8 cellular contexts compared by ENCODE assay signal in genomic region chr15:31327674-31328424, GRCh38. TPM values are rescaled to one million over a fixed set of nuclear protein-coding genes. Genes with fewer than 3 reads are reported as not detected.
DNase-seq lines count a peak whose midpoint lies in the region; ATAC-seq and TF ChIP-seq lines count a peak whose summit lies in the region.

No MANE protein-coding gene starts in this region.

- H3K4me3 ChIP-seq in SK-N-MC (peak overlapping the region; percentile 90), right atrium auricular region (peak overlapping the region; percentile 88 to 91), retinal pigment epithelial cell (ENCODE audit: low read length) (peak overlapping the region; percentile 58)

- H3K4me3 Mint-ChIP-seq in activated naive CD8-positive, alpha-beta T cell treated with anti-CD3 and anti-CD28 coated beads, Interleukin-2, amount 50 U/mL, for 24 hours: peak overlapping the region; percentile 96

- no peaks in the 10 kb centered on the region for H3K27me3 Mint-ChIP-seq in activated naive CD8-positive, alpha-beta T cell treated with anti-CD3 and anti-CD28 coated beads, Interleukin-2, amount 50 U/mL, for 24 hours

- H3K4me1 ChIP-seq in right atrium auricular region: peaks cover 0 to 66% of the 10 kb centered on the region in 2 donors

- H3K9me3 Mint-ChIP-seq in activated naive CD8-positive, alpha-beta T cell treated with anti-CD3 and anti-CD28 coated beads, Interleukin-2, amount 50 U/mL, for 24 hours: no peaks in the 10 kb centered on the region

- peak overlapping the region; percentile 93 for H3K27ac Mint-ChIP-seq in activated naive CD8-positive, alpha-beta T cell treated with anti-CD3 and anti-CD28 coated beads, Interleukin-2, amount 50 U/mL, for 24 hours

- peaks cover 12% of the 10 kb centered on the region for H3K36me3 Mint-ChIP-seq in activated naive CD8-positive, alpha-beta T cell treated with anti-CD3 and anti-CD28 coated beads, Interleukin-2, amount 50 U/mL, for 24 hours (ENCODE audit: low read depth)

- no peaks in the 10 kb centered on the region for H3K27me3 ChIP-seq in right atrium auricular region

- ATAC-seq in HG03432 (IDR thresholded peaks at IDR 0.05; ENCODE audit: unreplicated experiment) (peak; percentile 11), GM19351 (IDR thresholded peaks at IDR 0.05; ENCODE audit: unreplicated experiment) (no peak), GM18868 (IDR thresholded peaks at IDR 0.05; ENCODE audit: unreplicated experiment) (no peak)
- no peak for ATAC-seq in activated naive CD8-positive, alpha-beta T cell treated with anti-CD3 and anti-CD28 coated beads, Interleukin-2, amount 50 U/mL, for 24 hours

- peak overlapping the region; percentile 68 for H3K9ac ChIP-seq in SK-N-MC (ENCODE audit: insufficient read length)

- H3K27ac ChIP-seq in SK-N-MC (peak overlapping the region; percentile 74; the same call in 1 of the 2 replicates), right atrium auricular region (peak overlapping the region; percentile 99 to 100)

- no peaks in the 10 kb centered on the region for H3K9me3 ChIP-seq in SK-N-MC (ENCODE audit: low read depth, low read length)
- H3K9me3 ChIP-seq in right atrium auricular region: no peaks in the 10 kb centered on the region

- H3K36me3 ChIP-seq in SK-N-MC (ENCODE audit: insufficient read depth, low read length): no peaks in the 10 kb centered on the region
- no peaks in the 10 kb centered on the region for H3K36me3 ChIP-seq in right atrium auricular region

- peak; percentile 85 for DNase-seq in D341Med (ENCODE audit: low spot score)
- DNase-seq in SK-N-MC (ENCODE audit: low read depth, low spot score): no peak
- DNase-seq in activated naive CD8-positive, alpha-beta T cell treated with anti-CD3 and anti-CD28 coated beads, Interleukin-2, amount 50 U/mL, for 24 hours: peak; percentile 62
- DNase-seq in right atrium auricular region (ENCODE audit: low spot score): no peak
- no peak for DNase-seq in retinal pigment epithelial cell (ENCODE audit: low read depth)

- no peak for TF ChIP-seq CTCF in right atrium auricular region (IDR thresholded peaks at IDR 0.05)
- no peak for TF ChIP-seq CTCF in retinal pigment epithelial cell (conservative IDR thresholded peaks at IDR 0.05; ENCODE audit: low read depth, low read length)

- peaks cover 68% of the 10 kb centered on the region for H3K4me1 Mint-ChIP-seq in activated naive CD8-positive, alpha-beta T cell treated with anti-CD3 and anti-CD28 coated beads, Interleukin-2, amount 50 U/mL, for 24 hours

RNA-seq across cellular contexts. Expression of gene KLF13, which starts 1.2 kb away (rescaled TPM):
- 10 to 100 TPM; 52.8 to 54.6 TPM for total RNA-seq in right atrium auricular region

Comparison
In these comparisons a context has a peak if more than half of its experiments do, and no peak if none do; other contexts are left out.
1. DNase-seq: peak in D341Med (single experiment) and activated naive CD8-positive, alpha-beta T cell treated with anti-CD3 and anti-CD28 coated beads, Interleukin-2, amount 50 U/mL, for 24 hours (single experiment); none in SK-N-MC (single experiment), right atrium auricular region (single experiment) and retinal pigment epithelial cell (single experiment).
2. Peak in every context shown above with its lines, with median percentiles within 50 percentile points of each other: H3K4me3 ChIP-seq.